ENCODE assay signal across 17 cellular contexts in the genomic region with DNA sequence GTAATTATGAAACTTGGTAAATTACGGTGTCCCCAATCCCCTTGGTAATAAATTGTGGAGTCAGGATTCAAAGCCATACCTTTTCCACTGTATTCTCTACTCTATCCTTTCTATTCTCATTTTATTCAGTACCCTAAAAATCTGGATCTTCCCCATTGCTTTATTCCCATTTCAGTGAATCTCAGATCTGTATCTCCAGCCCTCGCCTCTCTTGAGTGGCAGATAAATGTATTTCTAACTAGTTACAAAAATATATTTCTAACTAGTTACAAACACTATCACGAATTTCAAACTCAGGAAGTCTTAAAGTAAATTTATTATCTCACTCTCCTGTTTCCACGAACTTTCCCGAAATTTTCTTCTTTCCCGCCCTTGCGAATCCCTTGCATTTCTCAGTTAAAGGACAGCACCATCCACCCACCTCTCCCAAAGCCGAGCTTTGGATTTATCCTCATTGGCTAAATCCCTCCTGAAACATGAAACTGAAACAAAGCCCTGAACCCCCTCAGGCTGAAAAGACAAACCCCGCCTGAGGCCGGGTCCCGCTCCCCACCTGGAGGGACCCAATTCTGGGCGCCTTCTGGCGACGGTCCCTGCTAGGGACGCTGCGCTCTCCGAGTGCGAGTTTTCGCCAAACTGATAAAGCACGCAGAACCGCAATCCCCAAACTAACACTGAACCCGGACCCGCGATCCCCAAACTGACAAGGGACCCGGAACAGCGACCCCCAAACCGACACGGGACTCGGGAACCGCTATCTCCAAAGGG.
A peak's percentile ranks its signal among the peaks of the same experiment; 100 is the strongest.
DNase-seq lines count a peak whose midpoint lies in the region; ATAC-seq and TF ChIP-seq lines count a peak whose summit lies in the region.
"Had no signal": no experiment of that assay in that cellular context is flagged by ENCODE, and none has a peak within 500 bp of the region (broad histone marks: within the 10 kb centered on the region; RNA-seq: fewer than 3 reads in every experiment).

No MANE protein-coding gene starts in this region.

- no peak overlapping the region for H3K27ac Mint-ChIP-seq in activated T-cell treated with anti-CD3 and anti-CD28 coated beads, Interleukin-2, amount 50 U/mL, for 72 hours
- H3K27ac Mint-ChIP-seq in activated T-cell treated with anti-CD3 and anti-CD28 coated beads, Interleukin-2, amount 50 U/mL, for 24 hours: no peak overlapping the region
- no peak overlapping the region for H3K27ac Mint-ChIP-seq in stimulated activated naive B cell treated with anti-CD40 and anti-IgM and Interleukin-4, amounts not matched to agents 10 μg/mL and 1 μg/mL and 100 μg/mL, for 72 hours
- H3K27ac Mint-ChIP-seq in Calu3 (ENCODE audit: unreplicated experiment): no peak overlapping the region
- H3K27ac Mint-ChIP-seq: activated CD4-positive, alpha-beta T cell treated with anti-CD3 and anti-CD28 coated beads, Interleukin-2, amount 10 ng/mL, durations not matched to agents 24 days and 14 days; naive thymus-derived CD8-positive, alpha-beta T cell; stimulated activated memory B cell treated with anti-CD40 and anti-IgM and Interleukin-4, amounts not matched to agents 10 μg/mL and 1 μg/mL and 100 μg/mL, for 72 hours had no signal

- no peaks in the 10 kb centered on the region for H3K9me3 Mint-ChIP-seq in activated T-cell treated with anti-CD3 and anti-CD28 coated beads, Interleukin-2, amount 50 U/mL, for 72 hours
- no peaks in the 10 kb centered on the region for H3K9me3 Mint-ChIP-seq in activated T-cell treated with anti-CD3 and anti-CD28 coated beads, Interleukin-2, amount 50 U/mL, for 24 hours
- peaks cover 0 to 1% of the 10 kb centered on the region in 2 donors for H3K9me3 Mint-ChIP-seq in stimulated activated naive B cell treated with anti-CD40 and anti-IgM and Interleukin-4, amounts not matched to agents 10 μg/mL and 1 μg/mL and 100 μg/mL, for 72 hours
- no peaks in the 10 kb centered on the region for H3K9me3 Mint-ChIP-seq in Calu3 (ENCODE audit: low read depth, unreplicated experiment)
- H3K9me3 Mint-ChIP-seq: activated T-cell treated with anti-CD3 and anti-CD28 coated beads, Interleukin-2, amount 50 U/mL, for 4 hours; stimulated activated memory B cell treated with anti-CD40 and anti-IgM and Interleukin-4, amounts not matched to agents 10 μg/mL and 1 μg/mL and 100 μg/mL, for 72 hours had no signal

- H3K36me3 ChIP-seq in kidney epithelial cell (ENCODE audit: control insufficient read depth, insufficient read depth, low read length): no peaks in the 10 kb centered on the region

- ATAC-seq in activated T-cell treated with anti-CD3 and anti-CD28 coated beads, Interleukin-2, amount 50 U/mL, for 72 hours (replicated peaks in 1 of 2): no peak
- ATAC-seq in stimulated activated naive B cell treated with anti-CD40 and anti-IgM and Interleukin-4, amounts not matched to agents 10 μg/mL and 1 μg/mL and 100 μg/mL, for 72 hours (replicated peaks): no peak
- ATAC-seq: activated T-cell treated with anti-CD3 and anti-CD28 coated beads, Interleukin-2, amount 50 U/mL, for 4 hours; HCT116; naive thymus-derived CD8-positive, alpha-beta T cell; right cardiac atrium; Right ventricle myocardium inferior; stimulated activated memory B cell treated with anti-CD40 and anti-IgM and Interleukin-4, amounts not matched to agents 10 μg/mL and 1 μg/mL and 100 μg/mL, for 72 hours had no signal

- H3K36me3 Mint-ChIP-seq in activated T-cell treated with anti-CD3 and anti-CD28 coated beads, Interleukin-2, amount 50 U/mL, for 72 hours (ENCODE audit: insufficient read depth in 2 of 2): peaks cover 0 to 2% of the 10 kb centered on the region in 2 donors
- H3K36me3 Mint-ChIP-seq in activated T-cell treated with anti-CD3 and anti-CD28 coated beads, Interleukin-2, amount 50 U/mL, for 24 hours (ENCODE audit: low read depth): no peaks in the 10 kb centered on the region
- H3K36me3 Mint-ChIP-seq in stimulated activated naive B cell treated with anti-CD40 and anti-IgM and Interleukin-4, amounts not matched to agents 10 μg/mL and 1 μg/mL and 100 μg/mL, for 72 hours: no peaks in the 10 kb centered on the region
- no peaks in the 10 kb centered on the region for H3K36me3 Mint-ChIP-seq in Calu3 (ENCODE audit: insufficient read depth, unreplicated experiment)
- H3K36me3 Mint-ChIP-seq: stimulated activated memory B cell treated with anti-CD40 and anti-IgM and Interleukin-4, amounts not matched to agents 10 μg/mL and 1 μg/mL and 100 μg/mL, for 72 hours had no signal

- H3K4me3 ChIP-seq in choroid plexus epithelial cell (ENCODE audit: low read depth, low read length) (peak overlapping the region; percentile 16), kidney epithelial cell (ENCODE audit: low read depth, low read length) (peak overlapping the region; percentile 7)

- peak overlapping the region; percentile 47 to 49 for H3K4me3 Mint-ChIP-seq in activated T-cell treated with anti-CD3 and anti-CD28 coated beads, Interleukin-2, amount 50 U/mL, for 72 hours
- H3K4me3 Mint-ChIP-seq in activated T-cell treated with anti-CD3 and anti-CD28 coated beads, Interleukin-2, amount 50 U/mL, for 24 hours: no peak overlapping the region
- H3K4me3 Mint-ChIP-seq in stimulated activated naive B cell treated with anti-CD40 and anti-IgM and Interleukin-4, amounts not matched to agents 10 μg/mL and 1 μg/mL and 100 μg/mL, for 72 hours: peak overlapping the region; percentile 44 to 66
- no peak overlapping the region for H3K4me3 Mint-ChIP-seq in Calu3 (ENCODE audit: low read depth, unreplicated experiment)
- H3K4me3 Mint-ChIP-seq: activated CD4-positive, alpha-beta T cell treated with anti-CD3 and anti-CD28 coated beads, Interleukin-2, amount 10 ng/mL, durations not matched to agents 24 days and 14 days; activated T-cell treated with anti-CD3 and anti-CD28 coated beads, Interleukin-2, amount 50 U/mL, for 4 hours; stimulated activated memory B cell treated with anti-CD40 and anti-IgM and Interleukin-4, amounts not matched to agents 10 μg/mL and 1 μg/mL and 100 μg/mL, for 72 hours had no signal

- no TSS peak for BruUV-seq in Calu3 (replicated peaks; lab: Mats Ljungman, UMichigan)

- DNase-seq in activated T-cell treated with anti-CD3 and anti-CD28 coated beads, Interleukin-2, amount 50 U/mL, for 72 hours: no peak
- no peak for DNase-seq in activated T-cell treated with anti-CD3 and anti-CD28 coated beads, Interleukin-2, amount 50 U/mL, for 24 hours
- DNase-seq in choroid plexus epithelial cell (ENCODE audit: low read depth): no peak
- DNase-seq in kidney epithelial cell (ENCODE audit: low read depth): no peak
- DNase-seq in stimulated activated naive B cell treated with anti-CD40 and anti-IgM and Interleukin-4, amounts not matched to agents 10 μg/mL and 1 μg/mL and 100 μg/mL, for 72 hours: no peak
- no peak for DNase-seq in activated naive CD4-positive, alpha-beta T cell treated with anti-CD3 and anti-CD28 coated beads, Interleukin-2, amount 50 U/mL, for 16 hours
- DNase-seq in H4 (ENCODE audit: low spot score): no peak
- no peak for DNase-seq in Calu3
- DNase-seq: activated CD4-positive, alpha-beta T cell treated with anti-CD3 and anti-CD28 coated beads, Interleukin-2, amount 10 ng/mL, durations not matched to agents 24 days and 14 days; activated T-cell treated with anti-CD3 and anti-CD28 coated beads, Interleukin-2, amount 50 U/mL, for 4 hours; effector CD8-positive, alpha-beta T cell; left cardiac atrium; naive thymus-derived CD8-positive, alpha-beta T cell; right cardiac atrium had no signal

- CTCF ChIA-PET in Calu3 (lab: Charles Lee): no interaction called here

- H3K4me1 Mint-ChIP-seq in activated T-cell treated with anti-CD3 and anti-CD28 coated beads, Interleukin-2, amount 50 U/mL, for 72 hours (ENCODE audit: low read depth): peaks cover 8% of the 10 kb centered on the region
- peaks cover 4% of the 10 kb centered on the region for H3K4me1 Mint-ChIP-seq in activated T-cell treated with anti-CD3 and anti-CD28 coated beads, Interleukin-2, amount 50 U/mL, for 24 hours (ENCODE audit: low read depth)
- peaks cover 0 to 13% of the 10 kb centered on the region in 2 donors for H3K4me1 Mint-ChIP-seq in stimulated activated naive B cell treated with anti-CD40 and anti-IgM and Interleukin-4, amounts not matched to agents 10 μg/mL and 1 μg/mL and 100 μg/mL, for 72 hours
- no peaks in the 10 kb centered on the region for H3K4me1 Mint-ChIP-seq in Calu3 (ENCODE audit: low read depth, unreplicated experiment)
- H3K4me1 Mint-ChIP-seq: activated CD4-positive, alpha-beta T cell treated with anti-CD3 and anti-CD28 coated beads, Interleukin-2, amount 10 ng/mL, durations not matched to agents 24 days and 14 days had no signal

- TF ChIP-seq CTCF in choroid plexus epithelial cell (conservative IDR thresholded peaks at IDR 0.05; ENCODE audit: low read depth, low read length) (no peak), kidney epithelial cell (IDR thresholded peaks at IDR 0.05; ENCODE audit: insufficient read depth, low read length, poor library complexity, severe bottlenecking) (no peak), Calu3 (IDR thresholded peaks at IDR 0.05; ENCODE audit: unreplicated experiment) (no peak)

- H3K27me3 ChIP-seq in kidney epithelial cell (ENCODE audit: control insufficient read depth, insufficient read depth, low read length): peaks cover 9% of the 10 kb centered on the region

- H3K27me3 Mint-ChIP-seq in activated T-cell treated with anti-CD3 and anti-CD28 coated beads, Interleukin-2, amount 50 U/mL, for 72 hours (ENCODE audit: low read depth): peaks cover 38% of the 10 kb centered on the region
- peaks cover 52% of the 10 kb centered on the region for H3K27me3 Mint-ChIP-seq in activated T-cell treated with anti-CD3 and anti-CD28 coated beads, Interleukin-2, amount 50 U/mL, for 24 hours
- peaks cover 37 to 48% of the 10 kb centered on the region in 2 donors for H3K27me3 Mint-ChIP-seq in stimulated activated naive B cell treated with anti-CD40 and anti-IgM and Interleukin-4, amounts not matched to agents 10 μg/mL and 1 μg/mL and 100 μg/mL, for 72 hours
- no peaks in the 10 kb centered on the region for H3K27me3 Mint-ChIP-seq in Calu3 (ENCODE audit: unreplicated experiment)

- intact Hi-C loops in Calu3 (cut with micrococcal nuclease; ENCODE audit: unreplicated experiment): no loop called here

Comparison
In these comparisons a context has a peak if more than half of its experiments do, and no peak if none do; other contexts are left out.
1. H3K4me3 Mint-ChIP-seq: peak in activated T-cell treated with anti-CD3 and anti-CD28 coated beads, Interleukin-2, amount 50 U/mL, for 72 hours (2 of 2) and stimulated activated naive B cell treated with anti-CD40 and anti-IgM and Interleukin-4, amounts not matched to agents 10 μg/mL and 1 μg/mL and 100 μg/mL, for 72 hours (2 of 2); none in activated T-cell treated with anti-CD3 and anti-CD28 coated beads, Interleukin-2, amount 50 U/mL, for 24 hours (single experiment) and Calu3 (single experiment).